9 cellular contexts compared by ENCODE assay signal in the genomic region with DNA sequence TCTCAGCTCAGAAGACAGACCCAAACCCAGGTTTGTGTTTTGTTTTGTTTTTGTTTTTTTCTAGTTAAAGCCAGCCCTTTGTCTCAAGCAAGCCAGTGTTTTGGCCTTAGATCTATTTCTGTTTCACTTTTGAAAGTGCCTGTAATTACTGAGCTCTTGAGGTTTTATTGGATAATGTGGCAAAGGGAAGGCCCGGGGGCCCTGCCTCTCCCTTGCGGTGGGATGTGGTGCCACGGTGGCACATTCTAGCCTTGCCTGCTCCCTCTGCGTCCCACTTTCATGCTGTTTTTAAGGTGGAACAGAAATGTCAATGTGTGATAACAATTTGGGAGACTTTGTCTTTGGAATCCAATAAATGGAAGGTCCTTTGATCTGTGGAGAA. TPM values are rescaled to one million over a fixed set of nuclear protein-coding genes. Genes with fewer than 3 reads are reported as not detected.
A peak's percentile ranks its signal among the peaks of the same experiment; 100 is the strongest.
DNase-seq lines count a peak whose midpoint lies in the region; ATAC-seq and TF ChIP-seq lines count a peak whose summit lies in the region.
"Had no signal": no experiment of that assay in that cellular context is flagged by ENCODE, and none has a peak within 500 bp of the region (broad histone marks: within the 10 kb centered on the region; RNA-seq: fewer than 3 reads in every experiment).

No MANE protein-coding gene starts in this region.

- H3K4me3 Mint-ChIP-seq in activated T-helper 17 cell treated with anti-CD3 and anti-CD28 coated beads, Interleukin-2, amount 50 U/mL, for 72 hours, result peak overlapping the region; percentile 93

- H3K27me3 Mint-ChIP-seq in activated T-helper 17 cell treated with anti-CD3 and anti-CD28 coated beads, Interleukin-2, amount 50 U/mL, for 72 hours, result no peaks in the 10 kb centered on the region

- H3K4me3 ChIP-seq in left lung (peak overlapping the region in 1 of 2 donors; percentile 89), vagina (peak overlapping the region; percentile 75 to 86)

- H3K36me3 ChIP-seq in left lung (no peaks in the 10 kb centered on the region), vagina (no peaks in the 10 kb centered on the region)
- H3K36me3 ChIP-seq: ovary had no signal

- H3K27ac Mint-ChIP-seq in activated T-helper 17 cell treated with anti-CD3 and anti-CD28 coated beads, Interleukin-2, amount 50 U/mL, for 72 hours, result peak overlapping the region; percentile 16

- TF ChIP-seq CTCF in left lung (IDR thresholded peaks at IDR 0.05), result no peak
- no peak for TF ChIP-seq CTCF in vagina (IDR thresholded peaks at IDR 0.05)

- peak overlapping the region; percentile 19 to 93 for H3K27ac ChIP-seq in left lung
- peak overlapping the region; percentile 42 for H3K27ac ChIP-seq in vagina
- H3K27ac ChIP-seq: ovary had no signal

- TF ChIP-seq POLR2A in vagina (IDR thresholded peaks at IDR 0.05), result no peak

- H3K9me3 ChIP-seq in left lung (no peaks in the 10 kb centered on the region), vagina (no peaks in the 10 kb centered on the region)
- H3K9me3 ChIP-seq: ovary had no signal

- H3K27me3 ChIP-seq in left lung (peaks cover 0 to 5% of the 10 kb centered on the region in 2 donors), vagina (no peaks in the 10 kb centered on the region)
- H3K27me3 ChIP-seq: ovary had no signal

- intact Hi-C loops in left lung (cut with DNase I), result loop anchor here in 1 of 2 donors (10.0 kb wide), 1 partner anchor 100 kb away; no protein-coding TSS in a partner anchor
- intact Hi-C loops in vagina (cut with DNase I), result no loop called here

- ATAC-seq in activated T-helper 17 cell treated with anti-CD3 and anti-CD28 coated beads, Interleukin-2, amount 50 U/mL, for 72 hours (replicated peaks), result peak; percentile 20
- ATAC-seq in left lung, result no peak
- no peak for ATAC-seq in HG02973 (IDR thresholded peaks at IDR 0.05; ENCODE audit: unreplicated experiment)

- peak; percentile 57 for DNase-seq in stimulated activated CD4-positive, alpha-beta T cell treated with anti-CD3 and anti-CD28 coated beads, Interleukin-1b, Interleukin-23, amount 100 ng/mL, for 48 hours
- DNase-seq in stimulated activated CD4-positive, alpha-beta T cell treated with anti-CD3 and anti-CD28 coated beads, Interleukin-4, amount 100 ng/mL, for 4 hours, result no peak
- no peak for DNase-seq in left lung
- no peak for DNase-seq in vagina (ENCODE audit: extremely low spot score in 2 of 2)
- no peak for DNase-seq in hypothalamus (lab: John Stamatoyannopoulos, UW)
- DNase-seq in nucleus accumbens (lab: John Stamatoyannopoulos, UW), result no peak
- DNase-seq: ovary had no signal

- H3K9me3 Mint-ChIP-seq in activated T-helper 17 cell treated with anti-CD3 and anti-CD28 coated beads, Interleukin-2, amount 50 U/mL, for 72 hours, result no peaks in the 10 kb centered on the region

- H3K4me1 ChIP-seq in left lung (peaks cover 27 to 63% of the 10 kb centered on the region in 2 donors), vagina (peaks cover 46% of the 10 kb centered on the region)

- H3K4me1 Mint-ChIP-seq in activated T-helper 17 cell treated with anti-CD3 and anti-CD28 coated beads, Interleukin-2, amount 50 U/mL, for 72 hours, result peaks cover 57% of the 10 kb centered on the region

- peaks cover 42% of the 10 kb centered on the region for H3K36me3 Mint-ChIP-seq in activated T-helper 17 cell treated with anti-CD3 and anti-CD28 coated beads, Interleukin-2, amount 50 U/mL, for 72 hours (ENCODE audit: low read depth)

RNA-seq across cellular contexts. Expression of a gene that starts 2.5 kb away (rescaled TPM):
- total RNA-seq in activated T-helper 17 cell treated with anti-CD3 and anti-CD28 coated beads, Interleukin-2, amount 50 U/mL, for 72 hours, result 100 to 1,000 TPM in 1 of 2 donors, 10 to 100 TPM in 1; 57.9 to 139 TPM
- total RNA-seq in left lung (100 to 1,000 TPM; 107 to 108 TPM), vagina (43.7 TPM)
